Comparison of ENCODE assay signal across 30 cellular contexts in the genomic region with DNA sequence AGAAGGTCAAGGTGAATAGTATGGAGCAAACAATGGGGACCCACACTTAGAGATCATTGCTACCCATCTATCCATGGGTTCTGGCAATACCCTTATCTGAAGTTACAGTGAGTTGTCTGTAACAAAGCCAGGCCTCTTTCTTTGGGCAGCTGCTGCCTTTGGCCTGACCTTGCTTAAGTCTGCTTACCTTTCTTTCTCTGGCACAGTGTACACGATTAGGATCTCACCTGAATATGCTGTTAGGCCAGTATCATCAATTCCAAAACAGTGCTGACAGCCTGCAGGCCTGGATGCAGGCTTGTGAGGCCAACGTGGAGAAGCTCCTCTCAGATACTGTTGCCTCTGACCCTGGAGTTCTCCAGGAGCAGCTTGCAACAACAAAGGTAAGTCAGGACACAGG.
DNase-seq lines count a peak whose midpoint lies in the region; ATAC-seq and TF ChIP-seq lines count a peak whose summit lies in the region.
"Had no signal": no experiment of that assay in that cellular context is flagged by ENCODE, and none has a peak within 500 bp of the region (broad histone marks: within the 10 kb centered on the region; RNA-seq: fewer than 3 reads in every experiment).

No MANE protein-coding gene starts in this region.

- no peak for TF ChIP-seq CTCF in HFFc6 (IDR thresholded peaks at IDR 0.05)
- TF ChIP-seq CTCF in glutamatergic neuron (IDR thresholded peaks at IDR 0.05; ENCODE audit: partially characterized antibody, unreplicated experiment): no peak
- TF ChIP-seq CTCF in sigmoid colon (IDR thresholded peaks at IDR 0.05): no peak

- H3K4me1 ChIP-seq in CD4-positive, alpha-beta memory T cell (ENCODE audit: insufficient read depth, low read length): no peaks in the 10 kb centered on the region
- peaks cover 0 to 20% (median 19%) of the 10 kb centered on the region in 4 donors for H3K4me1 ChIP-seq in sigmoid colon
- H3K4me1 ChIP-seq: foreskin keratinocyte had no signal

- H3K27me3 ChIP-seq in CD4-positive, alpha-beta memory T cell (ENCODE audit: insufficient read depth, low read length): no peaks in the 10 kb centered on the region
- H3K27me3 ChIP-seq in sigmoid colon: no peaks in the 10 kb centered on the region
- H3K27me3 ChIP-seq: esophagus squamous epithelium, foreskin keratinocyte, ovary, right lobe of liver had no signal

- peak overlapping the region in 5 of 7 donors; percentile 16 to 67 (median 54) for H3K27ac Mint-ChIP-seq in CD4-positive, alpha-beta memory T cell
- H3K27ac Mint-ChIP-seq in HFFc6 (0 out of 2 replicates have a peak overlapping the region, but pooled peaks have one; percentile 23), glutamatergic neuron (ENCODE audit: unreplicated experiment) (peak overlapping the region; percentile 59)
- H3K27ac Mint-ChIP-seq: activated CD8-positive, alpha-beta T cell treated with anti-CD3 and anti-CD28 coated beads, Interleukin-2, amount 10 ng/mL, durations not matched to agents 7 days and 5 days; type B pancreatic cell had no signal

- no peak; the same call in 2 of the 3 replicates for ATAC-seq in SK-N-SH treated with all-trans-retinoic acid at 6 μM for 48 hours
- ATAC-seq: activated CD8-positive, alpha-beta T cell treated with anti-CD3 and anti-CD28 coated beads, Interleukin-2, amount 10 ng/mL, durations not matched to agents 7 days and 5 days; activated naive CD8-positive, alpha-beta T cell treated with anti-CD3 and anti-CD28 coated beads, Interleukin-2, amount 50 U/mL, for 24 hours; foreskin keratinocyte; mucosa of descending colon; Panc1 had no signal

- DNase-seq in CD4-positive, alpha-beta memory T cell: no peak
- DNase-seq in HFFc6 (no peak), glutamatergic neuron (no peak), sigmoid colon (no peak), ureter (ENCODE audit: low spot score) (no peak), posterior cingulate gyrus (no peak)
- DNase-seq: activated CD4-positive, alpha-beta T cell treated with anti-CD3 and anti-CD28 coated beads for 4 hours; activated CD8-positive, alpha-beta T cell treated with anti-CD3 and anti-CD28 coated beads, Interleukin-2, amount 10 ng/mL, durations not matched to agents 7 days and 5 days; activated effector memory CD4-positive, alpha-beta T cell treated with Interleukin-2 at 50 U/mL for 16 hours; activated naive CD8-positive, alpha-beta T cell treated with anti-CD3 and anti-CD28 coated beads, Interleukin-2, amount 50 U/mL, for 24 hours; cerebellar nuclear complex; DND-41; esophagus squamous epithelium; foreskin keratinocyte; Kasumi-1; mammary epithelial cell; mucosa of descending colon; NCI-H1436; NCI-H2107; NCI-H748 treated with DMSO at 0.1 percent for 48 hours; right lobe of liver; SHP77; stimulated activated CD8-positive, alpha-beta memory T cell treated with anti-CD3 and anti-CD28 coated beads, Interleukin-4, amount 100 ng/mL, for 48 hours; T1000; WERI-Rb-1 had no signal

- intact Hi-C loops in CD4-positive, alpha-beta memory T cell (cut with micrococcal nuclease): no loop called here
- intact Hi-C loops in sigmoid colon (cut with DNase I): loop anchor here (5.0 kb wide), 1 partner anchor 54 kb away; no protein-coding TSS in a partner anchor
- intact Hi-C loops in posterior cingulate gyrus (cut with DNase I): loop anchor here (10.0 kb wide), 1 partner anchor 164 kb away; no protein-coding TSS in a partner anchor

- TF ChIP-seq EP300 in sigmoid colon (IDR thresholded peaks at IDR 0.05): no peak

- peaks cover 82% of the 10 kb centered on the region for H3K36me3 ChIP-seq in CD4-positive, alpha-beta memory T cell (ENCODE audit: insufficient read depth, low read length)
- peaks cover 47 to 98% (median 55%) of the 10 kb centered on the region in 4 donors for H3K36me3 ChIP-seq in sigmoid colon
- H3K36me3 ChIP-seq: ovary had no signal

- no peaks in the 10 kb centered on the region for H3K9me3 ChIP-seq in CD4-positive, alpha-beta memory T cell (ENCODE audit: control insufficient read depth in 1 of 2, low read length in 2 of 2)
- no peaks in the 10 kb centered on the region for H3K9me3 ChIP-seq in sigmoid colon
- H3K9me3 ChIP-seq: esophagus squamous epithelium, mucosa of descending colon, ovary, right lobe of liver had no signal

- WGBS in sigmoid colon, 2 donors: 76 to 77% methylated on average over 2 of the region's 2 CpGs

- H3K4me3 ChIP-seq in CD4-positive, alpha-beta memory T cell (ENCODE audit: low read length in 2 of 2): no peak overlapping the region
- H3K4me3 ChIP-seq in sigmoid colon: no peak overlapping the region
- H3K4me3 ChIP-seq: esophagus squamous epithelium, mucosa of descending colon, ovary, right lobe of liver had no signal

- no peaks in the 10 kb centered on the region for H3K9me3 Mint-ChIP-seq in CD4-positive, alpha-beta memory T cell
- no peaks in the 10 kb centered on the region for H3K9me3 Mint-ChIP-seq in HFFc6
- peaks cover 8% of the 10 kb centered on the region for H3K9me3 Mint-ChIP-seq in glutamatergic neuron (ENCODE audit: unreplicated experiment)
- H3K9me3 Mint-ChIP-seq: activated naive CD8-positive, alpha-beta T cell treated with anti-CD3 and anti-CD28 coated beads, Interleukin-2, amount 50 U/mL, for 24 hours; neural crest cell; type B pancreatic cell had no signal

- H3K4me1 Mint-ChIP-seq in CD4-positive, alpha-beta memory T cell: peaks cover 0 to 3% (median 0%) of the 10 kb centered on the region in 4 donors
- H3K4me1 Mint-ChIP-seq in HFFc6 (ENCODE audit: low read depth) (no peaks in the 10 kb centered on the region), glutamatergic neuron (ENCODE audit: low read depth, unreplicated experiment) (no peaks in the 10 kb centered on the region)
- H3K4me1 Mint-ChIP-seq: activated naive CD8-positive, alpha-beta T cell treated with anti-CD3 and anti-CD28 coated beads, Interleukin-2, amount 50 U/mL, for 24 hours; neural crest cell had no signal

- no peak overlapping the region for H3K4me3 Mint-ChIP-seq in CD4-positive, alpha-beta memory T cell
- no peak overlapping the region for H3K4me3 Mint-ChIP-seq in HFFc6
- H3K4me3 Mint-ChIP-seq in glutamatergic neuron (ENCODE audit: unreplicated experiment): no peak overlapping the region
- H3K4me3 Mint-ChIP-seq: activated CD8-positive, alpha-beta T cell treated with anti-CD3 and anti-CD28 coated beads, Interleukin-2, amount 10 ng/mL, durations not matched to agents 7 days and 5 days; activated naive CD8-positive, alpha-beta T cell treated with anti-CD3 and anti-CD28 coated beads, Interleukin-2, amount 50 U/mL, for 24 hours; neural crest cell; type B pancreatic cell had no signal

- POLR2A ChIA-PET in CD4-positive, alpha-beta memory T cell (lab: Charles Lee; ENCODE audit: partially characterized antibody): interaction anchor here (1.2 kb wide), 1 partner anchor 175 kb away, joined by 3 read pairs; no protein-coding TSS in a partner anchor

- TF ChIP-seq POLR2A in sigmoid colon (IDR thresholded peaks at IDR 0.05): no peak

- peaks cover 74 to 83% of the 10 kb centered on the region in 2 donors for H3K36me3 Mint-ChIP-seq in CD4-positive, alpha-beta memory T cell
- H3K36me3 Mint-ChIP-seq in HFFc6 (ENCODE audit: low read depth): peaks cover 38% of the 10 kb centered on the region
- peaks cover 7% of the 10 kb centered on the region for H3K36me3 Mint-ChIP-seq in glutamatergic neuron (ENCODE audit: unreplicated experiment)

- CTCF ChIA-PET in CD4-positive, alpha-beta memory T cell (lab: Charles Lee; ENCODE audit: partially characterized antibody): interaction anchor here (1.1 to 1.4 kb wide), 4 partner anchors 20 to 179 kb away, joined by 3 to 4 read pairs (median 4); no protein-coding TSS in a partner anchor

- no peaks in the 10 kb centered on the region for H3K27me3 Mint-ChIP-seq in CD4-positive, alpha-beta memory T cell
- no peaks in the 10 kb centered on the region for H3K27me3 Mint-ChIP-seq in HFFc6 (ENCODE audit: insufficient read depth)
- peaks cover 11% of the 10 kb centered on the region for H3K27me3 Mint-ChIP-seq in glutamatergic neuron (ENCODE audit: unreplicated experiment)
- H3K27me3 Mint-ChIP-seq: activated naive CD8-positive, alpha-beta T cell treated with anti-CD3 and anti-CD28 coated beads, Interleukin-2, amount 50 U/mL, for 24 hours; type B pancreatic cell had no signal

- H3K27ac ChIP-seq in CD4-positive, alpha-beta memory T cell (ENCODE audit: low read depth, low read length): no peak overlapping the region
- peak overlapping the region; percentile 24 to 79 (median 57) for H3K27ac ChIP-seq in sigmoid colon
- H3K27ac ChIP-seq: esophagus squamous epithelium, foreskin keratinocyte, ovary, WERI-Rb-1 had no signal

TF ChIP-seq in SK-N-SH treated with all-trans-retinoic acid at 6 μM for 48 hours, 23 proteins besides CTCF, POLR2A, EP300 and RAD21 (continues in another document):
- no peak for TF ChIP-seq ZNF8 (CRISPR knock-in tag; IDR thresholded peaks at IDR 0.05)
- no peak for TF ChIP-seq ISL1 (CRISPR knock-in tag; IDR thresholded peaks at IDR 0.05)
- TF ChIP-seq OSR1 (CRISPR knock-in tag; IDR thresholded peaks at IDR 0.05): no peak
- TF ChIP-seq, protein P1, sequence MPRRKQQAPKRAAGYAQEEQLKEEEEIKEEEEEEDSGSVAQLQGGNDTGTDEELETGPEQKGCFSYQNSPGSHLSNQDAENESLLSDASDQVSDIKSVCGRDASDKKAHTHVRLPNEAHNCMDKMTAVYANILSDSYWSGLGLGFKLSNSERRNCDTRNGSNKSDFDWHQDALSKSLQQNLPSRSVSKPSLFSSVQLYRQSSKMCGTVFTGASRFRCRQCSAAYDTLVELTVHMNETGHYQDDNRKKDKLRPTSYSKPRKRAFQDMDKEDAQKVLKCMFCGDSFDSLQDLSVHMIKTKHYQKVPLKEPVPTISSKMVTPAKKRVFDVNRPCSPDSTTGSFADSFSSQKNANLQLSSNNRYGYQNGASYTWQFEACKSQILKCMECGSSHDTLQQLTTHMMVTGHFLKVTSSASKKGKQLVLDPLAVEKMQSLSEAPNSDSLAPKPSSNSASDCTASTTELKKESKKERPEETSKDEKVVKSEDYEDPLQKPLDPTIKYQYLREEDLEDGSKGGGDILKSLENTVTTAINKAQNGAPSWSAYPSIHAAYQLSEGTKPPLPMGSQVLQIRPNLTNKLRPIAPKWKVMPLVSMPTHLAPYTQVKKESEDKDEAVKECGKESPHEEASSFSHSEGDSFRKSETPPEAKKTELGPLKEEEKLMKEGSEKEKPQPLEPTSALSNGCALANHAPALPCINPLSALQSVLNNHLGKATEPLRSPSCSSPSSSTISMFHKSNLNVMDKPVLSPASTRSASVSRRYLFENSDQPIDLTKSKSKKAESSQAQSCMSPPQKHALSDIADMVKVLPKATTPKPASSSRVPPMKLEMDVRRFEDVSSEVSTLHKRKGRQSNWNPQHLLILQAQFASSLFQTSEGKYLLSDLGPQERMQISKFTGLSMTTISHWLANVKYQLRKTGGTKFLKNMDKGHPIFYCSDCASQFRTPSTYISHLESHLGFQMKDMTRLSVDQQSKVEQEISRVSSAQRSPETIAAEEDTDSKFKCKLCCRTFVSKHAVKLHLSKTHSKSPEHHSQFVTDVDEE (CRISPR knock-in tag; IDR thresholded peaks at IDR 0.05): no peak
- TF ChIP-seq TOX (CRISPR knock-in tag; IDR thresholded peaks at IDR 0.05; ENCODE audit: borderline replicate concordance): no peak
- TF ChIP-seq GLIS3 (CRISPR knock-in tag; IDR thresholded peaks at IDR 0.05): no peak
- no peak for TF ChIP-seq ZNF565 (CRISPR knock-in tag; conservative IDR thresholded peaks at IDR 0.05; ENCODE audit: low read depth)
